In genomic region chr1:5953386-5953785, GRCh38 we compare ENCODE assay signal across 19 cellular contexts.
"Had no signal": no experiment of that assay in that cellular context is flagged by ENCODE, and none has a peak within 500 bp of the region (broad histone marks: within the 10 kb centered on the region; RNA-seq: fewer than 3 reads in every experiment).

No MANE protein-coding gene starts in this region.

- H3K27ac Mint-ChIP-seq: dendritic cell treated with granulocyte-macrophage colony-stimulating factor and Interleukin-4, amounts not matched to agents 40 ng/mL and 50 ng/mL, for 4 days had no signal

- ATAC-seq: effector memory CD8-positive, alpha-beta T cell; gastroesophageal sphincter; left colon; mucosa of descending colon; naive thymus-derived CD8-positive, alpha-beta T cell had no signal

- H3K27ac ChIP-seq: esophagus squamous epithelium, gastroesophageal sphincter, parathyroid adenoma, sigmoid colon, skin epidermis, testis, tibial nerve had no signal

- H2AFZ ChIP-seq: parathyroid adenoma had no signal

- H3K4me3 ChIP-seq: esophagus squamous epithelium, gastroesophageal sphincter, mucosa of descending colon, sigmoid colon, skin epidermis, testis, tibial nerve had no signal

- H3K9ac ChIP-seq: parathyroid adenoma had no signal

- H3K4me1 ChIP-seq: gastroesophageal sphincter, parathyroid adenoma, sigmoid colon, testis, tibial nerve had no signal

- DNase-seq: effector memory CD8-positive, alpha-beta T cell; esophagus squamous epithelium; foreskin fibroblast; glutamatergic neuron; immature natural killer cell; left colon; mammary epithelial cell; mucosa of descending colon; naive thymus-derived CD8-positive, alpha-beta T cell; sigmoid colon; stimulated activated CD4-positive, alpha-beta T cell treated with anti-CD3 and anti-CD28 coated beads, Interleukin-2, amount 100 ng/mL, for 24 hours; stimulated activated CD4-positive, alpha-beta T cell treated with anti-CD3 and anti-CD28 coated beads, Interleukin-4, amount 100 ng/mL, for 4 hours; stimulated activated naive CD4-positive, alpha-beta T cell treated with Interleukin-2 at 50 U/mL for 16 hours; testis had no signal

- H3K79me2 ChIP-seq: parathyroid adenoma had no signal

- H3K9me3 Mint-ChIP-seq: dendritic cell treated with granulocyte-macrophage colony-stimulating factor and Interleukin-4, amounts not matched to agents 40 ng/mL and 50 ng/mL, for 4 days; effector memory CD8-positive, alpha-beta T cell; immature natural killer cell; naive thymus-derived CD8-positive, alpha-beta T cell had no signal

- H3K27me3 ChIP-seq: esophagus squamous epithelium, gastroesophageal sphincter, sigmoid colon, testis, tibial nerve had no signal

- H3K9me3 ChIP-seq: esophagus squamous epithelium, gastroesophageal sphincter, mucosa of descending colon, sigmoid colon, testis, tibial nerve had no signal

- H3K4me3 Mint-ChIP-seq: dendritic cell treated with granulocyte-macrophage colony-stimulating factor and Interleukin-4, amounts not matched to agents 40 ng/mL and 50 ng/mL, for 4 days; effector memory CD8-positive, alpha-beta T cell; immature natural killer cell; naive thymus-derived CD8-positive, alpha-beta T cell had no signal

- H3K27me3 Mint-ChIP-seq: dendritic cell treated with granulocyte-macrophage colony-stimulating factor and Interleukin-4, amounts not matched to agents 40 ng/mL and 50 ng/mL, for 4 days; effector memory CD8-positive, alpha-beta T cell; naive thymus-derived CD8-positive, alpha-beta T cell had no signal
